In genomic region chr2:215638687-215639086, GRCh38 we compare ENCODE assay signal across 1 cellular context.
TF ChIP-seq lines count a peak whose summit lies in the region.

No MANE protein-coding gene starts in this region.

TF ChIP-seq in K562, 482 proteins besides CTCF, POLR2A, EP300 and RAD21 (continued from another document):
- TF ChIP-seq USF2 (CRISPR knock-in tag; IDR thresholded peaks at IDR 0.05): no peak
- TF ChIP-seq FOSL1 (tag; conservative IDR thresholded peaks at IDR 0.05): no peak
- no peak for TF ChIP-seq CEBPZ (IDR thresholded peaks at IDR 0.05; ENCODE audit: borderline replicate concordance, low read depth, low read length)
TF ChIP-seq in K562: peak in this region for 6.
